ENCODE assay signal across 8 cellular contexts in the genomic region with DNA sequence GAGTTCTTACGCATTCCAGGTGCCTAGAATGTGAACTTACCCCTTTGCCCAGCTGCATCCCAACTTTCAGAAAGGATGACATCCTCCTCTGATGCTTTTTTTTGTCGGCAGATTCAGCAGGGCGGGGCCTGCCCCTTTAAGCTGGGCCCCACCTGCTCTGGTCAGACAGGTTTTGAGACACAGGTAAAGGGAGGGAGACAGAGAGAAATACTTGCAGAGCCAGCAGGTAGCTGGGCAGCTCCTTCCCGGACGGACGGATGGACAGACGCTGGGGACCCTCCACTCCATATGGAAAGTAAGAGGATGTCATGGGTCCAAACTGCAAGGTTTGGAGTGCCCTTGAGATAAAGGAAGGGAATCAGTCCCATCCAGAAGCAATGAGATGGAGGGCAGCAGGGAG. TPM values are rescaled to one million over a fixed set of nuclear protein-coding genes. Genes with fewer than 3 reads are reported as not detected.
DNase-seq lines count a peak whose midpoint lies in the region; ATAC-seq and TF ChIP-seq lines count a peak whose summit lies in the region.

A gene with protein sequence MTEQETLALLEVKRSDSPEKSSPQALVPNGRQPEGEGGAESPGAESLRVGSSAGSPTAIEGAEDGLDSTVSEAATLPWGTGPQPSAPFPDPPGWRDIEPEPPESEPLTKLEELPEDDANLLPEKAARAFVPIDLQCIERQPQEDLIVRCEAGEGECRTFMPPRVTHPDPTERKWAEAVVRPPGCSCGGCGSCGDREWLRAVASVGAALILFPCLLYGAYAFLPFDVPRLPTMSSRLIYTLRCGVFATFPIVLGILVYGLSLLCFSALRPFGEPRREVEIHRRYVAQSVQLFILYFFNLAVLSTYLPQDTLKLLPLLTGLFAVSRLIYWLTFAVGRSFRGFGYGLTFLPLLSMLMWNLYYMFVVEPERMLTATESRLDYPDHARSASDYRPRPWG (plus strand): TSS at position 214 of the 400 bp plus-strand sequence. CDS start 902 bp downstream, outside the sequence.

- CTCF ChIA-PET in CD4-positive, alpha-beta T cell (lab: Charles Lee): no interaction called here

- H3K36me3 Mint-ChIP-seq in CD4-positive, alpha-beta T cell (ENCODE audit: low read depth): peaks cover 25% of the 10 kb centered on the region
- H3K36me3 Mint-ChIP-seq in neural crest cell (ENCODE audit: low read depth): no peaks in the 10 kb centered on the region

- peaks cover 18% of the 10 kb centered on the region for H3K4me1 ChIP-seq in effector memory CD4-positive, alpha-beta T cell (ENCODE audit: control insufficient read depth, insufficient read depth, low read length, poor library complexity, severe bottlenecking)

- H3K4me3 ChIP-seq in NB4 (ENCODE audit: low read depth, low read length): peak within 1 kb of the TSS; percentile 91
- H3K4me3 ChIP-seq in effector memory CD4-positive, alpha-beta T cell (ENCODE audit: insufficient read depth, low read depth, low read length, poor library complexity, severe bottlenecking): peak within 1 kb of the TSS; percentile 88

- POLR2A ChIA-PET in CD4-positive, alpha-beta T cell (lab: Charles Lee): interaction anchor here (1.8 to 3.1 kb wide), 4 partner anchors 10 to 53 kb away, joined by 7 to 37 read pairs (median 20); a partner anchor contains a TSS

- H3K27me3 ChIP-seq in CD4-positive, alpha-beta T cell (ENCODE audit: control insufficient read depth, insufficient read depth, low read length): no peaks in the 10 kb centered on the region
- no peaks in the 10 kb centered on the region for H3K27me3 ChIP-seq in effector memory CD4-positive, alpha-beta T cell (replicated peaks; ENCODE audit: control insufficient read depth, insufficient read depth, low read length, poor library complexity, severe bottlenecking)

- H3K36me3 ChIP-seq in effector memory CD4-positive, alpha-beta T cell (ENCODE audit: control insufficient read depth, insufficient read depth, low read length): peaks cover 11% of the 10 kb centered on the region

- no peak for DNase-seq in CD4-positive, alpha-beta T cell
- DNase-seq in NB4 (ENCODE audit: low read depth) (no peak), neural crest cell (ENCODE audit: low read depth, low spot score) (no peak), NCI-H1092 (lab: John Stamatoyannopoulos, UW) (no peak), DMS79 (lab: John Stamatoyannopoulos, UW) (no peak), DMS114 treated with DMSO at 0.1 percent for 48 hours (lab: John Stamatoyannopoulos, UW; ENCODE audit: unreplicated experiment) (no peak), NCI-H1436 treated with DMSO at 0.1 percent for 48 hours (lab: John Stamatoyannopoulos, UW) (no peak)
- DNase-seq in effector memory CD4-positive, alpha-beta T cell: no peak

- H3K27me3 Mint-ChIP-seq in CD4-positive, alpha-beta T cell: no peaks in the 10 kb centered on the region
- no peaks in the 10 kb centered on the region for H3K27me3 Mint-ChIP-seq in neural crest cell (ENCODE audit: low read depth)

- H3K9me3 ChIP-seq in CD4-positive, alpha-beta T cell (ENCODE audit: control insufficient read depth, low read length): no peaks in the 10 kb centered on the region
- no peaks in the 10 kb centered on the region for H3K9me3 ChIP-seq in effector memory CD4-positive, alpha-beta T cell (ENCODE audit: control insufficient read depth, low read length)

- H3K9me3 Mint-ChIP-seq in CD4-positive, alpha-beta T cell: no peaks in the 10 kb centered on the region
- no peaks in the 10 kb centered on the region for H3K9me3 Mint-ChIP-seq in neural crest cell

- intact Hi-C loops in CD4-positive, alpha-beta T cell (cut with DNase I, micrococcal nuclease): loop anchor here in 1 of 2 experiments (5.0 kb wide), 2 partner anchors 92 to 458 kb away; a partner anchor contains a TSS

- H3K4me3 Mint-ChIP-seq in CD4-positive, alpha-beta T cell: peak within 1 kb of the TSS; percentile 97
- peak within 1 kb of the TSS; percentile 96 for H3K4me3 Mint-ChIP-seq in neural crest cell

- TF ChIP-seq POLR2A in NB4 (IDR thresholded peaks at IDR 0.05; ENCODE audit: extremely low read depth, insufficient read length): no peak

- peak within 1 kb of the TSS; percentile 82 for H3K27ac ChIP-seq in CD4-positive, alpha-beta T cell (ENCODE audit: low read depth, low read length)
- H3K27ac ChIP-seq in effector memory CD4-positive, alpha-beta T cell (ENCODE audit: insufficient read depth, low read length, poor library complexity, severe bottlenecking): peak within 1 kb of the TSS; percentile 81

- no peak for ATAC-seq in CD4-positive, alpha-beta T cell (ENCODE audit: poor library complexity)

- TF ChIP-seq CTCF in CD4-positive, alpha-beta T cell (IDR thresholded peaks at IDR 0.05): no peak
- TF ChIP-seq CTCF in NB4 (IDR thresholded peaks at IDR 0.05; ENCODE audit: low read depth, low read length) (no peak), neural crest cell (conservative IDR thresholded peaks at IDR 0.05) (no peak)

- H3K27ac Mint-ChIP-seq in CD4-positive, alpha-beta T cell: peak within 1 kb of the TSS; percentile 86
- peak within 1 kb of the TSS; percentile 85 for H3K27ac Mint-ChIP-seq in neural crest cell (ENCODE audit: unreplicated experiment)

- peaks cover 47% of the 10 kb centered on the region for H3K4me1 Mint-ChIP-seq in CD4-positive, alpha-beta T cell (ENCODE audit: low read depth)
- peaks cover 32% of the 10 kb centered on the region for H3K4me1 Mint-ChIP-seq in neural crest cell

RNA-seq across cellular contexts. Expression of the gene that starts here (rescaled TPM):
- total RNA-seq in CD4-positive, alpha-beta T cell: 1 to 10 TPM; 1.0 to 1.7 TPM
- total RNA-seq in neural crest cell: 4.3 and 4.6 TPM in 2 replicates
